1 cellular context compared by ENCODE assay signal in genomic region chr3:167882057-167882667, GRCh38.
TF ChIP-seq lines count a peak whose summit lies in the region.

No MANE protein-coding gene starts in this region.

TF ChIP-seq in H1, 55 proteins besides CTCF, POLR2A, EP300 and RAD21:
- no peak for TF ChIP-seq SAP30 (IDR thresholded peaks at IDR 0.05; ENCODE audit: insufficient read depth, insufficient replicate concordance, low read length)
- no peak for TF ChIP-seq RXRA (IDR thresholded peaks at IDR 0.05; ENCODE audit: insufficient read depth, low read depth, low read length)
- TF ChIP-seq TEAD4 (IDR thresholded peaks at IDR 0.05; ENCODE audit: low read depth, low read length): no peak
- TF ChIP-seq SIRT6 (IDR thresholded peaks at IDR 0.05; ENCODE audit: low read length): no peak
- no peak for TF ChIP-seq HDAC6 (IDR thresholded peaks at IDR 0.05; ENCODE audit: low read depth, low read length)
- no peak for TF ChIP-seq EGR1 (IDR thresholded peaks at IDR 0.05; ENCODE audit: borderline replicate concordance, low read depth, low read length)
- no peak for TF ChIP-seq KDM4A (IDR thresholded peaks at IDR 0.05; ENCODE audit: low read depth, low read length, severe bottlenecking)
- TF ChIP-seq ATF3 (IDR thresholded peaks at IDR 0.05; ENCODE audit: insufficient read depth, low read depth, low read length): no peak
- no peak for TF ChIP-seq YY1 (IDR thresholded peaks at IDR 0.05; ENCODE audit: low read depth, low read length)
- no peak for TF ChIP-seq ATF2 (IDR thresholded peaks at IDR 0.05; ENCODE audit: low read length)
- TF ChIP-seq BACH1 (IDR thresholded peaks at IDR 0.05; ENCODE audit: low read length): no peak
- no peak for TF ChIP-seq RNF2 (IDR thresholded peaks at IDR 0.05; ENCODE audit: borderline replicate concordance, low read depth, low read length, missing control alignments, poor library complexity, severe bottlenecking)
- no peak for TF ChIP-seq SP2 (IDR thresholded peaks at IDR 0.05; ENCODE audit: low read length)
